In the genomic region with DNA sequence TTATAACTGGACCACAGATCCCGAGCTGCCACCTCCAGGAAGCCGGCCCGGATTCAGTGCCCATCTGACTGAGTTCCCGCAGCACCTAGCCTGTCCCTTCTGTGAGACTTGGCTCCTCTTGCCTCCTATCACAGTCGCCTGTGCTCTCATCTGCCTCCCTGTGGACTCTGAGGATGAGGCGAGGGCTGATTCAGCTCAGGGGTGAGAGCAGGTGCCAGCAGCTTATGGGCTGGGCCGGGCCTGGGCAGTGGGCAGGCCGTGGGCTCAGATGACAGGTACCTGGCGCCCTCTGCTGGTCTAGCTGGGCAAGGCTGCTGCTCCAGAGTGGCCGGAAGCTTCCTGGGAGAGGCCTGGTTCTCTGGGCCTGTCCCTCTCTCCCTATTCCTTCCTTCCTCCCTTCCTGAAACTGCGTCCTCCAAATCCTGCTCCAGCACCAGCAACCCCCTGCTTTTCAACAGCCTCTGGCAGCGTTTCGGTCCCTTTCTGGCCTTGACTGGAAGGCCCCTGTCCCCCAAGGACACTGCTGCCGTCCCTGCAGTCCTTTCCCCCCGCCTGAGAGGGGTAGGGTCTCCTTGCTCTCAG, we compare ENCODE assay signal across 8 cellular contexts. TPM values are rescaled to one million over a fixed set of nuclear protein-coding genes. Genes with fewer than 3 reads are reported as not detected.
DNase-seq lines count a peak whose midpoint lies in the region; ATAC-seq and TF ChIP-seq lines count a peak whose summit lies in the region.

No MANE protein-coding gene starts in this region.

- peaks cover 17% of the 10 kb centered on the region for H3K4me1 Mint-ChIP-seq in chondrocyte (ENCODE audit: low read depth)

- no peak overlapping the region for H3K4me3 Mint-ChIP-seq in chondrocyte (ENCODE audit: unreplicated experiment)

- TF ChIP-seq CTCF in chondrocyte (IDR thresholded peaks at IDR 0.05) = peak; percentile 95

- peaks cover 1% of the 10 kb centered on the region for H3K27me3 Mint-ChIP-seq in chondrocyte (ENCODE audit: low read depth)

- DNase-seq in NCI-H1417 (lab: John Stamatoyannopoulos, UW) (peak; percentile 80 to 93 (median 87)), NCI-H1417 treated with DMSO at 0.1 percent for 48 hours (lab: John Stamatoyannopoulos, UW) (no peak), NCI-H345 (lab: John Stamatoyannopoulos, UW) (peak; percentile 87), chondrocyte (ENCODE audit: low spot score) (no peak), left lobe of liver (ENCODE audit: low spot score) (peak; percentile 89)
- peak; percentile 25 for DNase-seq in activated CD4-positive, alpha-beta T cell treated with anti-CD3 and anti-CD28 coated beads for 1 hour
- DNase-seq in stimulated activated CD4-positive, alpha-beta T cell treated with anti-CD3 and anti-CD28 coated beads, Interleukin-4, amount 100 ng/mL, for 24 hours = peak; percentile 65

- ATAC-seq in HG03196 (IDR thresholded peaks at IDR 0.05; ENCODE audit: unreplicated experiment) = peak; percentile 71
- ATAC-seq in left lobe of liver = peak; percentile 100

- H3K9me3 Mint-ChIP-seq in chondrocyte (ENCODE audit: low read depth) = no peaks in the 10 kb centered on the region

- H3K36me3 Mint-ChIP-seq in chondrocyte (ENCODE audit: low read depth) = no peaks in the 10 kb centered on the region

- H3K27ac Mint-ChIP-seq in chondrocyte (ENCODE audit: unreplicated experiment) = peak overlapping the region; percentile 78

RNA-seq across cellular contexts. Expression of gene PCSK9, which starts 17.3 kb away (rescaled TPM):
- total RNA-seq in chondrocyte (0.41 to 0.60 TPM (median 0.53 TPM) in 3 replicates), left lobe of liver (31.6 TPM)

RNA-seq across cellular contexts. Expression of gene BSND, which starts 23.3 kb away (rescaled TPM):
- total RNA-seq in chondrocyte (not detected in 3 replicates), left lobe of liver (not detected)

RNA-seq across cellular contexts. Expression of gene TMEM61, which starts 41.6 kb away (rescaled TPM):
- not detected in 3 replicates for total RNA-seq in chondrocyte
- not detected for total RNA-seq in left lobe of liver

Comparison
In these comparisons a context has a peak if more than half of its experiments do, and no peak if none do; other contexts are left out.
1. DNase-seq: peak in NCI-H1417 (3 of 3), NCI-H345 (single experiment), activated CD4-positive, alpha-beta T cell treated with anti-CD3 and anti-CD28 coated beads for 1 hour (single experiment), left lobe of liver (single experiment) and stimulated activated CD4-positive, alpha-beta T cell treated with anti-CD3 and anti-CD28 coated beads, Interleukin-4, amount 100 ng/mL, for 24 hours (single experiment); none in NCI-H1417 treated with DMSO at 0.1 percent for 48 hours (single experiment) and chondrocyte (single experiment).
2. RNA of gene PCSK9, which starts 17.3 kb away (total RNA-seq): 31.6 TPM in left lobe of liver (single experiment); 0.41 to 0.60 TPM in chondrocyte; every median in the first group is over 10 times any median in the second.